ENCODE assay signal across 19 cellular contexts in genomic region chr18:66749475-66750035, GRCh38.
DNase-seq lines count a peak whose midpoint lies in the region; ATAC-seq, FAIRE-seq and TF ChIP-seq lines count a peak whose summit lies in the region.
"Had no signal": no experiment of that assay in that cellular context is flagged by ENCODE, and none has a peak within 500 bp of the region (broad histone marks: within the 10 kb centered on the region; RNA-seq: fewer than 3 reads in every experiment).

No MANE protein-coding gene starts in this region.

- H3K27ac ChIP-seq in A549 (no peak overlapping the region), IMR-90 (ENCODE audit: insufficient read depth, low read length) (no peak overlapping the region), SJCRH30 (peak overlapping the region; percentile 11; the same call in 1 of the 2 replicates), H1 (ENCODE audit: low read depth, low read length) (no peak overlapping the region)
- H3K27ac ChIP-seq: Peyer's patch had no signal

- H3K18ac ChIP-seq in IMR-90 (ENCODE audit: low read depth, low read length) = no peak overlapping the region
- no peak overlapping the region for H3K18ac ChIP-seq in H1 (ENCODE audit: extremely low read depth, low read length)

- dilution Hi-C loops in IMR-90 (cut with HindIII; ENCODE audit: low sequenced_read_pairs, unreplicated experiment) = no loop called here

- no peak overlapping the region for H2AK9ac ChIP-seq in IMR-90 (replicated peaks; ENCODE audit: low read depth, low read length, poor library complexity)

- H4K5ac ChIP-seq in IMR-90 (ENCODE audit: low read depth, low read length) (no peak overlapping the region), H1 (ENCODE audit: insufficient read length, low read depth, low read length) (no peak overlapping the region)

- no peak for TF ChIP-seq POLR2A in A549 (IDR thresholded peaks at IDR 0.05; ENCODE audit: low read length)
- no peak for TF ChIP-seq POLR2A in IMR-90 (IDR thresholded peaks at IDR 0.05; ENCODE audit: low read depth, low read length)
- no peak for TF ChIP-seq POLR2A in H1 (IDR thresholded peaks at IDR 0.05; ENCODE audit: control extremely low read depth in 1 of 2, low read depth in 2 of 2, low read length in 2 of 2)
- no peak for TF ChIP-seq POLR2A in GM12892 (IDR thresholded peaks at IDR 0.05; ENCODE audit: low read depth, low read length)

- H3K36me3 ChIP-seq in IMR-90 (ENCODE audit: control insufficient read depth, insufficient read depth, low read length) (no peaks in the 10 kb centered on the region), SJCRH30 (no peaks in the 10 kb centered on the region), H1 (ENCODE audit: control insufficient read depth in 2 of 4, insufficient read depth in 4 of 4, low read length in 3 of 4) (no peaks in the 10 kb centered on the region)
- H3K36me3 ChIP-seq: MG63, Peyer's patch had no signal

- TF ChIP-seq RAD21 in A549 (conservative IDR thresholded peaks at IDR 0.05 in 1 of 2, IDR thresholded peaks at IDR 0.05 in 1 of 2) (no peak), IMR-90 (IDR thresholded peaks at IDR 0.05; ENCODE audit: low read length) (no peak), H1 (IDR thresholded peaks at IDR 0.05 in 1 of 2, conservative IDR thresholded peaks at IDR 0.05 in 1 of 2; ENCODE audit: low read depth in 2 of 2, low read length in 2 of 2) (no peak)

- H3K9me3 ChIP-seq in A549 = no peaks in the 10 kb centered on the region
- peaks cover 2% of the 10 kb centered on the region for H3K9me3 ChIP-seq in IMR-90 (ENCODE audit: control insufficient read depth, insufficient read depth, low read length)
- no peaks in the 10 kb centered on the region for H3K9me3 ChIP-seq in SJCRH30 (replicated peaks)
- H3K9me3 ChIP-seq in H1 (ENCODE audit: insufficient read depth in 2 of 2, low read depth in 1 of 2, low read length in 1 of 2) = no peaks in the 10 kb centered on the region
- H3K9me3 ChIP-seq: Caco-2, MG63, Peyer's patch had no signal

- H2AFZ ChIP-seq in IMR-90 (replicated peaks; ENCODE audit: low read length, poor library complexity) = no peak overlapping the region
- H2AFZ ChIP-seq in H1 (ENCODE audit: low read length) = no peak overlapping the region

- DNase-seq in A549 (ENCODE audit: low read depth in 1 of 2, low spot score in 1 of 2) (no peak), IMR-90 (no peak), SJCRH30 (peak in 1 of 2 experiments; percentile 28), H1 (ENCODE audit: low read depth in 1 of 2, low spot score in 2 of 2) (no peak), glomerular visceral epithelial cell (ENCODE audit: extremely low spot score) (no peak), hypothalamus (lab: John Stamatoyannopoulos, UW) (no peak), SHP77 treated with DMSO at 0.1 percent for 48 hours (lab: John Stamatoyannopoulos, UW) (no peak), GM12892 (ENCODE audit: insufficient read length) (no peak)
- DNase-seq: Caco-2, DMS79 treated with DMSO at 0.1 percent for 48 hours, GDM1, GOT3, HFFc6, MG63, NCI-H1092, NCI-H2107, Peyer's patch, Right ventricle myocardium superior had no signal

- no peak overlapping the region for H4K8ac ChIP-seq in IMR-90 (ENCODE audit: low read depth in 2 of 2, low read length in 2 of 2)
- no peak overlapping the region for H4K8ac ChIP-seq in H1 (ENCODE audit: extremely low read depth, insufficient read depth, low read length)

- H3K4me3 ChIP-seq in A549 (no peak overlapping the region), IMR-90 (ENCODE audit: insufficient read depth, low read depth, low read length) (no peak overlapping the region), SJCRH30 (no peak overlapping the region), H1 (ENCODE audit: extremely low read depth in 1 of 4, insufficient read depth in 2 of 4, low read depth in 3 of 4, low read length in 4 of 4) (no peak overlapping the region)
- H3K4me3 ChIP-seq: GM12878, MG63, Peyer's patch had no signal

- no peaks in the 10 kb centered on the region for H3K79me2 ChIP-seq in H1 (ENCODE audit: control insufficient read depth in 1 of 2, insufficient read depth in 2 of 2, low read length in 2 of 2)

- POLR2A ChIA-PET in A549 (lab: Yijun Ruan, JAX) = no interaction called here
- POLR2A ChIA-PET in IMR-90 (lab: Charles Lee; ENCODE audit: unreplicated experiment) = no interaction called here
- POLR2A ChIA-PET in H1 (lab: Charles Lee; ENCODE audit: partially characterized antibody) = no interaction called here

- H2BK120ac ChIP-seq in IMR-90 (ENCODE audit: low read depth, low read length) (no peak overlapping the region), H1 (replicated peaks; ENCODE audit: low read depth, low read length) (no peak overlapping the region)

- H3K9ac ChIP-seq in IMR-90 (ENCODE audit: low read depth, low read length) = no peak overlapping the region
- no peak overlapping the region for H3K9ac ChIP-seq in H1 (replicated peaks in 1 of 4; ENCODE audit: extremely low read depth in 1 of 4, low read depth in 3 of 4, low read length in 3 of 4)

- H3K4me2 ChIP-seq in A549 (no peak overlapping the region), IMR-90 (ENCODE audit: low read depth, low read length) (no peak overlapping the region), H1 (ENCODE audit: insufficient read depth in 1 of 2, low read depth in 2 of 2, low read length in 2 of 2) (no peak overlapping the region)

- H3K79me1 ChIP-seq in IMR-90 (ENCODE audit: low read depth in 1 of 2, low read length in 2 of 2) (no peaks in the 10 kb centered on the region), H1 (ENCODE audit: low read depth, low read length) (no peaks in the 10 kb centered on the region)

- H2BK12ac ChIP-seq in H1 (ENCODE audit: low read depth, low read length) = no peak overlapping the region

- H3K23me2 ChIP-seq in H1 (ENCODE audit: low read depth, low read length) = no peaks in the 10 kb centered on the region

- intact Hi-C loops in IMR-90 (cut with micrococcal nuclease) = no loop called here

- CTCF ChIA-PET in A549 (lab: Yijun Ruan, JAX) (interaction anchor here (1.0 to 1.6 kb wide), 2 partner anchors 19 to 188 kb away, joined by 3 to 5 read pairs; no protein-coding TSS in a partner anchor), IMR-90 (lab: Yijun Ruan, JAX) (no interaction called here), H1 (lab: Charles Lee; ENCODE audit: partially characterized antibody) (interaction anchor here (0.9 kb wide), 1 partner anchor 310 kb away, joined by 3 read pairs; no protein-coding TSS in a partner anchor)

- FAIRE-seq in A549 (lab: Jason Lieb, UNC) (no peak), H1 (lab: Jason Lieb, UNC) (no peak), GM12892 (lab: Jason Lieb, UNC) (no peak)
- FAIRE-seq: GM12878 had no signal

- H3K27me3 ChIP-seq in IMR-90 (ENCODE audit: control insufficient read depth, insufficient read depth, low read length) (no peaks in the 10 kb centered on the region), SJCRH30 (no peaks in the 10 kb centered on the region), H1 (replicated peaks in 1 of 4; ENCODE audit: control insufficient read depth in 3 of 4, extremely low read depth in 1 of 4, insufficient read depth in 3 of 4, low read length in 3 of 4) (no peaks in the 10 kb centered on the region)
- H3K27me3 ChIP-seq: MG63, Peyer's patch had no signal

- H4K91ac ChIP-seq in IMR-90 (ENCODE audit: insufficient read depth, low read depth, low read length) (no peak overlapping the region), H1 (replicated peaks; ENCODE audit: insufficient read length, low read length) (no peak overlapping the region)

- no peak for TF ChIP-seq CTCF in A549 (IDR thresholded peaks at IDR 0.05)
- no peak for TF ChIP-seq CTCF in IMR-90 (conservative IDR thresholded peaks at IDR 0.05; ENCODE audit: low read depth, low read length)
- no peak for TF ChIP-seq CTCF in H1 (IDR thresholded peaks at IDR 0.05; ENCODE audit: control extremely low read depth in 1 of 3, insufficient read depth in 1 of 3, low read depth in 1 of 3, low read length in 3 of 3)

- no TSS peak for BruUV-seq in IMR-90 (replicated peaks; lab: Mats Ljungman, UMichigan)

- H3K4ac ChIP-seq in IMR-90 (ENCODE audit: low read depth, low read length) = no peak overlapping the region
- H3K4ac ChIP-seq in H1 (replicated peaks; ENCODE audit: insufficient read length, low read depth, low read length) = no peak overlapping the region

- TF ChIP-seq EP300 in A549 (IDR thresholded peaks at IDR 0.05) (no peak), H1 (IDR thresholded peaks at IDR 0.05; ENCODE audit: borderline replicate concordance in 1 of 2, low read depth in 2 of 2, low read length in 2 of 2) (no peak)

- H2BK5ac ChIP-seq in IMR-90 (ENCODE audit: low read depth, low read length, poor library complexity, severe bottlenecking) (no peak overlapping the region), H1 (ENCODE audit: low read depth, low read length) (no peak overlapping the region)

- H3K4me1 ChIP-seq in A549 (no peaks in the 10 kb centered on the region), IMR-90 (ENCODE audit: control insufficient read depth, insufficient read depth, low read length) (no peaks in the 10 kb centered on the region), SJCRH30 (no peaks in the 10 kb centered on the region), H1 (replicated peaks in 1 of 4; ENCODE audit: control insufficient read depth in 3 of 4, insufficient read depth in 4 of 4, low read length in 3 of 4) (no peaks in the 10 kb centered on the region)
- H3K4me1 ChIP-seq: Caco-2, Peyer's patch had no signal

- H3K23ac ChIP-seq in IMR-90 (ENCODE audit: low read depth, low read length) (no peak overlapping the region), H1 (ENCODE audit: insufficient read length) (no peak overlapping the region)

- H3K14ac ChIP-seq in IMR-90 (replicated peaks; ENCODE audit: low read depth, low read length) = no peak overlapping the region
- H3K14ac ChIP-seq in H1 (ENCODE audit: insufficient read length) = no peak overlapping the region

- H3K9me1 ChIP-seq in IMR-90 (ENCODE audit: insufficient read depth, low read length) = no peaks in the 10 kb centered on the region

- H3K56ac ChIP-seq in IMR-90 (ENCODE audit: extremely low read depth, insufficient read depth, low read length) (no peak overlapping the region), H1 (replicated peaks; ENCODE audit: insufficient read length, low read depth, low read length) (no peak overlapping the region)

- no peak overlapping the region for H2AK5ac ChIP-seq in IMR-90 (ENCODE audit: low read depth, low read length)
- no peak overlapping the region for H2AK5ac ChIP-seq in H1 (ENCODE audit: low read depth, low read length)

- ATAC-seq in A549 = no peak
- ATAC-seq in IMR-90 (ENCODE audit: low read depth) = no peak
- ATAC-seq: GM12878 had no signal

- H2BK15ac ChIP-seq in IMR-90 (ENCODE audit: low read depth, low read length) = no peak overlapping the region
- H2BK15ac ChIP-seq in H1 (ENCODE audit: low read length) = no peak overlapping the region

- H2BK20ac ChIP-seq in IMR-90 (ENCODE audit: low read depth, low read length) = no peak overlapping the region
- no peak overlapping the region for H2BK20ac ChIP-seq in H1 (ENCODE audit: low read length)

- no peaks in the 10 kb centered on the region for H4K20me1 ChIP-seq in IMR-90 (ENCODE audit: insufficient read depth, low read length)
- no peaks in the 10 kb centered on the region for H4K20me1 ChIP-seq in H1 (replicated peaks in 1 of 2; ENCODE audit: control insufficient read depth in 1 of 2, insufficient read depth in 2 of 2, low read length in 2 of 2)

- in situ Hi-C loops in IMR-90 (cut with MboI; ENCODE audit: low sequenced_read_pairs) = no loop called here

TF ChIP-seq in IMR-90, 13 proteins besides CTCF, POLR2A, EP300 and RAD21 (continues in another document):
- TF ChIP-seq MAFK (IDR thresholded peaks at IDR 0.05; ENCODE audit: low read depth, low read length) = peak; percentile 91

Comparison
In these comparisons a context has a peak if more than half of its experiments do, and no peak if none do; other contexts are left out.
1. Of the 18 proteins assayed by ChIP-seq in both H1 and A549: peak only in H1: none; only in A549: none; in both: MAFK; in neither: 17.